Comparison of ENCODE assay signal across 9 cellular contexts in the genomic region with DNA sequence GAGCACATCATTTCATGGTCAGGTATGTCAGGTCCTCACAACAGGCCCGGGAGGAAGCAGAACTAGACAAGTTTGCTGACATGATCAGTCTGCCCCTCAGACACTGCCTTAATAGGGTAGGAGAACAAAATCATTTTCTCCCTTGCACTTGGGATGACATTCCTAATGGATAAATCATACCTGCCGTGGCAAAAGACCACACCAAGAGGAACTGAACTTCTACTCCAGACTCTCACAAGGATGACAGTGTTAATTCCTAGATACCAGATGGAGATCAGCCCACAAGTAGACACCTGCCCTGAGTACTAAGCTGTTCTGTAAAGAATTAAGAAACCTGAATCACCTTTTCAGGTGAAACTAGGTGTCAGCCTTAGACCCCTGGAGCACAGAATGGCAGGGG. TPM values are rescaled to one million over a fixed set of nuclear protein-coding genes. Genes with fewer than 3 reads are reported as not detected.
A peak's percentile ranks its signal among the peaks of the same experiment; 100 is the strongest.
DNase-seq lines count a peak whose midpoint lies in the region; ATAC-seq and TF ChIP-seq lines count a peak whose summit lies in the region.
"Had no signal": no experiment of that assay in that cellular context is flagged by ENCODE, and none has a peak within 500 bp of the region (broad histone marks: within the 10 kb centered on the region; RNA-seq: fewer than 3 reads in every experiment).

No MANE protein-coding gene starts in this region.

- no peaks in the 10 kb centered on the region for H3K27me3 Mint-ChIP-seq in activated CD4-positive, alpha-beta T cell treated with anti-CD3 and anti-CD28 coated beads for 36 hours
- H3K27me3 Mint-ChIP-seq in stimulated activated memory B cell treated with anti-CD40 and anti-IgM and Interleukin-4, amounts not matched to agents 10 μg/mL and 1 μg/mL and 100 μg/mL, for 72 hours, result no peaks in the 10 kb centered on the region

- H3K4me3 ChIP-seq in spleen, result no peak overlapping the region

- no peak for TF ChIP-seq POLR2A in spleen (IDR thresholded peaks at IDR 0.05)

- H3K27ac ChIP-seq in RWPE1 (peak overlapping the region; percentile 7; the same call in 1 of the 2 replicates), spleen (peak overlapping the region in 3 of 8 donors; percentile 1 to 54 (median 14))

- peaks cover 98% of the 10 kb centered on the region for H3K4me1 Mint-ChIP-seq in activated CD4-positive, alpha-beta T cell treated with anti-CD3 and anti-CD28 coated beads for 36 hours
- peaks cover 99% of the 10 kb centered on the region for H3K4me1 Mint-ChIP-seq in stimulated activated memory B cell treated with anti-CD40 and anti-IgM and Interleukin-4, amounts not matched to agents 10 μg/mL and 1 μg/mL and 100 μg/mL, for 72 hours

- H3K36me3 Mint-ChIP-seq in activated CD4-positive, alpha-beta T cell treated with anti-CD3 and anti-CD28 coated beads for 36 hours (ENCODE audit: low read depth), result peaks cover 72% of the 10 kb centered on the region
- peaks cover 51% of the 10 kb centered on the region for H3K36me3 Mint-ChIP-seq in stimulated activated memory B cell treated with anti-CD40 and anti-IgM and Interleukin-4, amounts not matched to agents 10 μg/mL and 1 μg/mL and 100 μg/mL, for 72 hours

- ATAC-seq in activated CD4-positive, alpha-beta T cell treated with anti-CD3 and anti-CD28 coated beads for 36 hours, result no peak
- peak; percentile 88 for ATAC-seq in esophagus mucosa
- ATAC-seq in stimulated activated memory B cell treated with anti-CD40 and anti-IgM and Interleukin-4, amounts not matched to agents 10 μg/mL and 1 μg/mL and 100 μg/mL, for 72 hours, result no peak
- no peak for ATAC-seq in GM18858 (IDR thresholded peaks at IDR 0.05; ENCODE audit: unreplicated experiment)

- peak overlapping the region; percentile 81 for H3K27ac Mint-ChIP-seq in activated CD4-positive, alpha-beta T cell treated with anti-CD3 and anti-CD28 coated beads for 36 hours
- peak overlapping the region; percentile 98 for H3K27ac Mint-ChIP-seq in stimulated activated memory B cell treated with anti-CD40 and anti-IgM and Interleukin-4, amounts not matched to agents 10 μg/mL and 1 μg/mL and 100 μg/mL, for 72 hours

- no peaks in the 10 kb centered on the region for H3K9me3 ChIP-seq in spleen

- no peaks in the 10 kb centered on the region for H3K9me3 Mint-ChIP-seq in activated CD4-positive, alpha-beta T cell treated with anti-CD3 and anti-CD28 coated beads for 36 hours (ENCODE audit: low read depth)
- H3K9me3 Mint-ChIP-seq in stimulated activated memory B cell treated with anti-CD40 and anti-IgM and Interleukin-4, amounts not matched to agents 10 μg/mL and 1 μg/mL and 100 μg/mL, for 72 hours, result no peaks in the 10 kb centered on the region

- H3K4me1 ChIP-seq in spleen, result peaks cover 8 to 99% (median 71%) of the 10 kb centered on the region in 6 donors

- POLR2A ChIA-PET in activated CD4-positive, alpha-beta T cell treated with anti-CD3 and anti-CD28 coated beads for 36 hours (lab: Charles Lee), result no interaction called here
- POLR2A ChIA-PET in RWPE1 (lab: Yijun Ruan, JAX; ENCODE audit: low non-redundant PET), result no interaction called here

- 37 to 74% (median 51%) methylated on average over 2 of the region's 2 CpGs for WGBS in spleen, 5 donors

- DNase-seq in activated CD4-positive, alpha-beta T cell treated with anti-CD3 and anti-CD28 coated beads for 36 hours, result no peak
- no peak for DNase-seq in activated CD4-positive, alpha-beta T cell treated with anti-CD3 and anti-CD28 coated beads, Interleukin-2, amount 50 U/mL, for 48 hours
- DNase-seq in RWPE1 (ENCODE audit: low spot score), result peak; percentile 82
- no peak for DNase-seq in spleen
- no peak for DNase-seq in NCI-H446 treated with DMSO at 0.1 percent for 48 hours (lab: John Stamatoyannopoulos, UW)
- DNase-seq: effector CD8-positive, alpha-beta T cell had no signal

- no peak for TF ChIP-seq CTCF in RWPE1 (conservative IDR thresholded peaks at IDR 0.05; ENCODE audit: low read depth)
- no peak for TF ChIP-seq CTCF in spleen (IDR thresholded peaks at IDR 0.05 in 8 of 11, conservative IDR thresholded peaks at IDR 0.05 in 3 of 11)

- peaks cover 0 to 32% (median 15%) of the 10 kb centered on the region in 6 donors for H3K36me3 ChIP-seq in spleen

- intact Hi-C loops in activated CD4-positive, alpha-beta T cell treated with anti-CD3 and anti-CD28 coated beads for 36 hours (cut with DNase I, micrococcal nuclease), result no loop called here
- intact Hi-C loops in spleen (cut with DNase I; ENCODE audit: low total_unique reads), result no loop called here

- H3K4me3 Mint-ChIP-seq in activated CD4-positive, alpha-beta T cell treated with anti-CD3 and anti-CD28 coated beads for 36 hours, result no peak overlapping the region
- H3K4me3 Mint-ChIP-seq in stimulated activated memory B cell treated with anti-CD40 and anti-IgM and Interleukin-4, amounts not matched to agents 10 μg/mL and 1 μg/mL and 100 μg/mL, for 72 hours, result peak overlapping the region; percentile 24

- CTCF ChIA-PET in activated CD4-positive, alpha-beta T cell treated with anti-CD3 and anti-CD28 coated beads for 36 hours (lab: Charles Lee), result interaction anchor here (0.7 to 1.4 kb wide), 4 partner anchors 11 to 859 kb away, joined by 3 to 5 read pairs (median 4); no protein-coding TSS in a partner anchor
- CTCF ChIA-PET in RWPE1 (lab: Yijun Ruan, JAX), result no interaction called here

- no peaks in the 10 kb centered on the region for H3K27me3 ChIP-seq in spleen (replicated peaks in 1 of 7)

RNA-seq across cellular contexts. Expression of a gene that starts 19.5 kb away (rescaled TPM):
- total RNA-seq in activated CD4-positive, alpha-beta T cell treated with anti-CD3 and anti-CD28 coated beads for 36 hours, result 100 to 1,000 TPM in 1 of 2 experiments, 10 to 100 TPM in 1; 85.7 to 154 TPM
- 44.8 TPM for total RNA-seq in esophagus mucosa
- 10 to 100 TPM; 22.8 to 71.3 (median 52.5) TPM for total RNA-seq in spleen
- 10 to 100 TPM; 13.6 to 22.7 (median 20.0) TPM for polyA plus RNA-seq in spleen

RNA-seq across cellular contexts. Expression of a gene that starts 39.8 kb away (rescaled TPM):
- under 1 TPM in 1 of 2 experiments, not detected in 1; 0.58 TPM for total RNA-seq in activated CD4-positive, alpha-beta T cell treated with anti-CD3 and anti-CD28 coated beads for 36 hours
- total RNA-seq in esophagus mucosa, result not detected
- total RNA-seq in spleen, result not detected
- polyA plus RNA-seq in spleen, result not detected
